ENCODE assay signal across 14 cellular contexts in the genomic region with DNA sequence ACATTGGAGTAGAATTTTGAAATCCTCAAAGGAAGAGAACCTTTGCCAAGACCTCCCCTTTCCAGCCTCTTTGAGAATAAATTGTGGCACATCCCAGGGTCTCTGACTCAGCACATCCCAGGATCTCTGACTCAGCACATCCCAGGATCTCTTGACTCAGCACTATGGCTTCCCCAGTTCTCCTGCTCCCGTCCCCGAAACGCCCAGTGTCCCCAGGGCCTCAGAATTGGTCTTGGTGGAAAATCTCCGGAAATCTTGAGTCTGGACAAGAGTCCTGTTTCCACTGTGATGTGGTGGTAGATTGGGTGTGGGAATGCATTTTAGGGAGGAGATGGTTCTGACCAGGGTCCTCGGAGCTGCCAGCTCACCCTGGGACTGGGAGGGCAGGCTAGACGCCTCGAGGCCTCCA. TPM values are rescaled to one million over a fixed set of nuclear protein-coding genes. Genes with fewer than 3 reads are reported as not detected.
A peak's percentile ranks its signal among the peaks of the same experiment; 100 is the strongest.
DNase-seq lines count a peak whose midpoint lies in the region; ATAC-seq and TF ChIP-seq lines count a peak whose summit lies in the region.
"Had no signal": no experiment of that assay in that cellular context is flagged by ENCODE, and none has a peak within 500 bp of the region (broad histone marks: within the 10 kb centered on the region; RNA-seq: fewer than 3 reads in every experiment).

No MANE protein-coding gene starts in this region.

- H3K27me3 ChIP-seq in right atrium auricular region = no peaks in the 10 kb centered on the region
- H3K27me3 ChIP-seq in mammary epithelial cell (ENCODE audit: insufficient read depth, low read length) = no peaks in the 10 kb centered on the region
- H3K27me3 ChIP-seq in left lung = no peaks in the 10 kb centered on the region
- H3K27me3 ChIP-seq in aorta (ENCODE audit: control insufficient read depth in 1 of 2, insufficient read depth in 2 of 2, low read length in 1 of 2) = no peaks in the 10 kb centered on the region
- no peaks in the 10 kb centered on the region for H3K27me3 ChIP-seq in prostate gland (replicated peaks; ENCODE audit: insufficient read depth)

- ATAC-seq in Right ventricle myocardium superior (ENCODE audit: poor library complexity) (peak; percentile 78), left lung (peak; percentile 18), aorta (ENCODE audit: low FRiP score) (peak; percentile 71)
- ATAC-seq: naive thymus-derived CD8-positive, alpha-beta T cell; Panc1 had no signal

- DNase-seq in Right ventricle myocardium superior (peak; percentile 55), right atrium auricular region (ENCODE audit: low spot score) (no peak), mammary epithelial cell (peak; percentile 33), left lung (no peak), aorta (no peak), prostate gland (ENCODE audit: low spot score) (no peak), NCI-H446 (lab: John Stamatoyannopoulos, UW) (no peak), SK-N-DZ (ENCODE audit: low spot score) (no peak)
- DNase-seq: naive thymus-derived CD8-positive, alpha-beta T cell; NCI-H187; stimulated activated CD4-positive, alpha-beta T cell treated with anti-CD3 and anti-CD28 coated beads, Interleukin-4, amount 100 ng/mL, for 1 hour had no signal

- H2AFZ ChIP-seq in mammary epithelial cell (ENCODE audit: low read depth, low read length) = no peak overlapping the region

- no TSS peak for BruUV-seq in mammary epithelial cell (replicated peaks; lab: Mats Ljungman, UMichigan)

- H3K4me1 ChIP-seq in right atrium auricular region (no peaks in the 10 kb centered on the region), mammary epithelial cell (ENCODE audit: insufficient read depth, low read length) (no peaks in the 10 kb centered on the region), left lung (no peaks in the 10 kb centered on the region), aorta (ENCODE audit: control insufficient read depth in 1 of 2, insufficient read depth in 2 of 2, low read length in 2 of 2) (no peaks in the 10 kb centered on the region), prostate gland (replicated peaks) (no peaks in the 10 kb centered on the region)

- no peak overlapping the region for H3K4me3 ChIP-seq in right atrium auricular region
- H3K4me3 ChIP-seq in mammary epithelial cell (replicated peaks in 1 of 3; ENCODE audit: insufficient read depth in 1 of 3, low read depth in 2 of 3, low read length in 3 of 3) = no peak overlapping the region
- H3K4me3 ChIP-seq in left lung = no peak overlapping the region
- H3K4me3 ChIP-seq in aorta (ENCODE audit: low read length in 2 of 2) = no peak overlapping the region
- H3K4me3 ChIP-seq in prostate gland = no peak overlapping the region

- H3K27ac ChIP-seq in right atrium auricular region (peak overlapping the region in 1 of 2 donors; percentile 42), mammary epithelial cell (ENCODE audit: insufficient read depth, low read depth, low read length) (no peak overlapping the region), left lung (no peak overlapping the region), aorta (ENCODE audit: low read depth in 1 of 2, low read length in 2 of 2) (no peak overlapping the region), prostate gland (no peak overlapping the region)

- no peak overlapping the region for H3K4me2 ChIP-seq in mammary epithelial cell (ENCODE audit: insufficient read depth, low read depth, low read length)

- intact Hi-C loops in Right ventricle myocardium superior (cut with DNase I) (no loop called here), mammary epithelial cell (cut with micrococcal nuclease) (no loop called here), left lung (cut with DNase I) (no loop called here), aorta (cut with DNase I) (no loop called here), prostate gland (cut with DNase I) (no loop called here)

- H4K20me1 ChIP-seq in mammary epithelial cell (ENCODE audit: insufficient read depth, low read length) = no peaks in the 10 kb centered on the region

- dilution Hi-C loops in mammary epithelial cell (cut with HindIII; ENCODE audit: low sequenced_read_pairs) = no loop called here

- TF ChIP-seq CTCF in right atrium auricular region (IDR thresholded peaks at IDR 0.05) = no peak
- no peak for TF ChIP-seq CTCF in mammary epithelial cell (conservative IDR thresholded peaks at IDR 0.05 in 1 of 2, IDR thresholded peaks at IDR 0.05 in 1 of 2; ENCODE audit: extremely low read depth in 1 of 2, insufficient read depth in 1 of 2, low read depth in 1 of 2, low read length in 2 of 2)
- TF ChIP-seq CTCF in left lung (IDR thresholded peaks at IDR 0.05) = no peak
- TF ChIP-seq CTCF in prostate gland (IDR thresholded peaks at IDR 0.05) = no peak

- no peak overlapping the region for H3K9ac ChIP-seq in mammary epithelial cell (ENCODE audit: insufficient read depth, low read length)

- 64% methylated on average over 6 of the region's 7 CpGs for WGBS in mammary epithelial cell (ENCODE audit: low coverage, missing lambda C conversion rate)
- 86% methylated on average over 7 of the region's 7 CpGs for WGBS in aorta, 2 donors
- 81% methylated on average over 7 of the region's 7 CpGs for WGBS in prostate gland

- H3K79me2 ChIP-seq in mammary epithelial cell (ENCODE audit: insufficient read depth, low read length) = no peaks in the 10 kb centered on the region

- in situ Hi-C loops in mammary epithelial cell (cut with MboI; ENCODE audit: low sequenced_read_pairs in 2 of 2) = no loop called here

- H3K9me3 ChIP-seq in right atrium auricular region (no peaks in the 10 kb centered on the region), mammary epithelial cell (replicated peaks; ENCODE audit: insufficient read depth, low read length) (no peaks in the 10 kb centered on the region), left lung (no peaks in the 10 kb centered on the region), aorta (ENCODE audit: control insufficient read depth, low read length) (no peaks in the 10 kb centered on the region), prostate gland (no peaks in the 10 kb centered on the region)

- CTCF ChIA-PET in mammary epithelial cell (lab: Charles Lee; ENCODE audit: low non-redundant PET) = no interaction called here

- TF ChIP-seq POLR2A in prostate gland (IDR thresholded peaks at IDR 0.05) = no peak

- H3K36me3 ChIP-seq in right atrium auricular region = no peaks in the 10 kb centered on the region
- no peaks in the 10 kb centered on the region for H3K36me3 ChIP-seq in mammary epithelial cell (ENCODE audit: insufficient read depth, low read length)
- H3K36me3 ChIP-seq in left lung = no peaks in the 10 kb centered on the region
- no peaks in the 10 kb centered on the region for H3K36me3 ChIP-seq in aorta (ENCODE audit: control insufficient read depth in 1 of 2, insufficient read depth in 2 of 2, low read length in 1 of 2)
- no peaks in the 10 kb centered on the region for H3K36me3 ChIP-seq in prostate gland

RNA-seq across cellular contexts. Expression of gene PLXDC1, which starts 19.2 kb away (rescaled TPM):
- total RNA-seq in Right ventricle myocardium superior (14.1 TPM), right atrium auricular region (1 to 10 TPM; 4.6 to 9.3 TPM), mammary epithelial cell (under 1 TPM in 1 of 2 donors, not detected in 1; 0.33 TPM), left lung (10 to 100 TPM in 1 of 2 donors, 1 to 10 TPM in 1; 4.1 to 11.9 TPM), aorta (10 to 100 TPM in 1 of 2 donors, 1 to 10 TPM in 1; 7.2 to 39.1 TPM), prostate gland (1 to 10 TPM; 3.9 to 5.4 TPM)
- polyA plus RNA-seq in mammary epithelial cell (0.09 TPM), aorta (1 to 10 TPM; 1.7 to 2.5 TPM)
- not detected for polyA minus RNA-seq in mammary epithelial cell
- not detected in 2 replicates for polyA plus RNA-seq in SK-N-DZ (2014; cell fraction: cytosol; rRNA removed)
- 0.85 TPM in 1 of 2 replicates, not detected in the other for polyA plus RNA-seq in SK-N-DZ (2014; cell fraction: nucleus; rRNA removed)
- total RNA-seq: dermis microvascular lymphatic vessel endothelial cell had no signal

RNA-seq across cellular contexts. Expression of gene ARL5C, which starts 33.8 kb away (rescaled TPM):
- total RNA-seq in Right ventricle myocardium superior (not detected), right atrium auricular region (not detected), mammary epithelial cell (not detected), left lung (not detected), aorta (under 1 TPM in 1 of 2 donors, not detected in 1; 0.54 TPM), prostate gland (not detected)
- polyA plus RNA-seq in mammary epithelial cell (not detected), aorta (not detected)
- not detected for polyA minus RNA-seq in mammary epithelial cell
- not detected in 2 replicates for polyA plus RNA-seq in SK-N-DZ (2014; cell fraction: cytosol; rRNA removed)
- polyA plus RNA-seq in SK-N-DZ (2014; cell fraction: nucleus; rRNA removed) = not detected in 2 replicates
- total RNA-seq: dermis microvascular lymphatic vessel endothelial cell; naive thymus-derived CD8-positive, alpha-beta T cell; subcutaneous adipose tissue had no signal
- polyA plus RNA-seq: naive thymus-derived CD8-positive, alpha-beta T cell had no signal

Comparison
In these comparisons a context has a peak if more than half of its experiments do, and no peak if none do; other contexts are left out.
1. DNase-seq: peak in Right ventricle myocardium superior (single experiment) and mammary epithelial cell (single experiment); none in right atrium auricular region (single experiment), left lung (0 of 2), aorta (0 of 2), prostate gland (single experiment), NCI-H446 (0 of 2) and SK-N-DZ (single experiment).
2. ATAC-seq: peak in every context shown above with its lines; median percentile 78 in Right ventricle myocardium superior; 71 in aorta; 18 in left lung.